Comparison of ENCODE assay signal across 1 cellular context in genomic region chr16:54286330-54287017, GRCh38.
TF ChIP-seq lines count a peak whose summit lies in the region.

Gene IRX3 (minus strand): TSS chr16:54286787. CDS start chr16:54286050, 737 bp downstream.

TF ChIP-seq in HepG2, 621 proteins besides CTCF, POLR2A, EP300 and RAD21 (continued from another document and continues in another):
- TF ChIP-seq ZNF292 (CRISPR knock-in tag; IDR thresholded peaks at IDR 0.05; ENCODE audit: borderline replicate concordance, low read depth): peak; percentile 53; the same call in 1 of the 2 replicates
- TF ChIP-seq, protein P1, sequence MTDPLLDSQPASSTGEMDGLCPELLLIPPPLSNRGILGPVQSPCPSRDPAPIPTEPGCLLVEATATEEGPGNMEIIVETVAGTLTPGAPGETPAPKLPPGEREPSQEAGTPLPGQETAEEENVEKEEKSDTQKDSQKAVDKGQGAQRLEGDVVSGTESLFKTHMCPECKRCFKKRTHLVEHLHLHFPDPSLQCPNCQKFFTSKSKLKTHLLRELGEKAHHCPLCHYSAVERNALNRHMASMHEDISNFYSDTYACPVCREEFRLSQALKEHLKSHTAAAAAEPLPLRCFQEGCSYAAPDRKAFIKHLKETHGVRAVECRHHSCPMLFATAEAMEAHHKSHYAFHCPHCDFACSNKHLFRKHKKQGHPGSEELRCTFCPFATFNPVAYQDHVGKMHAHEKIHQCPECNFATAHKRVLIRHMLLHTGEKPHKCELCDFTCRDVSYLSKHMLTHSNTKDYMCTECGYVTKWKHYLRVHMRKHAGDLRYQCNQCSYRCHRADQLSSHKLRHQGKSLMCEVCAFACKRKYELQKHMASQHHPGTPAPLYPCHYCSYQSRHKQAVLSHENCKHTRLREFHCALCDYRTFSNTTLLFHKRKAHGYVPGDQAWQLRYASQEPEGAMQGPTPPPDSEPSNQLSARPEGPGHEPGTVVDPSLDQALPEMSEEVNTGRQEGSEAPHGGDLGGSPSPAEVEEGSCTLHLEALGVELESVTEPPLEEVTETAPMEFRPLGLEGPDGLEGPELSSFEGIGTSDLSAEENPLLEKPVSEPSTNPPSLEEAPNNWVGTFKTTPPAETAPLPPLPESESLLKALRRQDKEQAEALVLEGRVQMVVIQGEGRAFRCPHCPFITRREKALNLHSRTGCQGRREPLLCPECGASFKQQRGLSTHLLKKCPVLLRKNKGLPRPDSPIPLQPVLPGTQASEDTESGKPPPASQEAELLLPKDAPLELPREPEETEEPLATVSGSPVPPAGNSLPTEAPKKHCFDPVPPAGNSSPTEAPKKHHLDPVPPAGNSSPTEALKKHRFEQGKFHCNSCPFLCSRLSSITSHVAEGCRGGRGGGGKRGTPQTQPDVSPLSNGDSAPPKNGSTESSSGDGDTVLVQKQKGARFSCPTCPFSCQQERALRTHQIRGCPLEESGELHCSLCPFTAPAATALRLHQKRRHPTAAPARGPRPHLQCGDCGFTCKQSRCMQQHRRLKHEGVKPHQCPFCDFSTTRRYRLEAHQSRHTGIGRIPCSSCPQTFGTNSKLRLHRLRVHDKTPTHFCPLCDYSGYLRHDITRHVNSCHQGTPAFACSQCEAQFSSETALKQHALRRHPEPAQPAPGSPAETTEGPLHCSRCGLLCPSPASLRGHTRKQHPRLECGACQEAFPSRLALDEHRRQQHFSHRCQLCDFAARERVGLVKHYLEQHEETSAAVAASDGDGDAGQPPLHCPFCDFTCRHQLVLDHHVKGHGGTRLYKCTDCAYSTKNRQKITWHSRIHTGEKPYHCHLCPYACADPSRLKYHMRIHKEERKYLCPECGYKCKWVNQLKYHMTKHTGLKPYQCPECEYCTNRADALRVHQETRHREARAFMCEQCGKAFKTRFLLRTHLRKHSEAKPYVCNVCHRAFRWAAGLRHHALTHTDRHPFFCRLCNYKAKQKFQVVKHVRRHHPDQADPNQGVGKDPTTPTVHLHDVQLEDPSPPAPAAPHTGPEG (CRISPR knock-in tag; IDR thresholded peaks at IDR 0.05): no peak
- TF ChIP-seq GABPA (IDR thresholded peaks at IDR 0.05; ENCODE audit: low read depth, low read length): no peak
- TF ChIP-seq GABPA (CRISPR knock-in tag; IDR thresholded peaks at IDR 0.05; ENCODE audit: low read depth): peak; percentile 42; the same call in 1 of the 2 replicates
- TF ChIP-seq FOXO4 (CRISPR knock-in tag; conservative IDR thresholded peaks at IDR 0.05): no peak
- TF ChIP-seq, protein P2, sequence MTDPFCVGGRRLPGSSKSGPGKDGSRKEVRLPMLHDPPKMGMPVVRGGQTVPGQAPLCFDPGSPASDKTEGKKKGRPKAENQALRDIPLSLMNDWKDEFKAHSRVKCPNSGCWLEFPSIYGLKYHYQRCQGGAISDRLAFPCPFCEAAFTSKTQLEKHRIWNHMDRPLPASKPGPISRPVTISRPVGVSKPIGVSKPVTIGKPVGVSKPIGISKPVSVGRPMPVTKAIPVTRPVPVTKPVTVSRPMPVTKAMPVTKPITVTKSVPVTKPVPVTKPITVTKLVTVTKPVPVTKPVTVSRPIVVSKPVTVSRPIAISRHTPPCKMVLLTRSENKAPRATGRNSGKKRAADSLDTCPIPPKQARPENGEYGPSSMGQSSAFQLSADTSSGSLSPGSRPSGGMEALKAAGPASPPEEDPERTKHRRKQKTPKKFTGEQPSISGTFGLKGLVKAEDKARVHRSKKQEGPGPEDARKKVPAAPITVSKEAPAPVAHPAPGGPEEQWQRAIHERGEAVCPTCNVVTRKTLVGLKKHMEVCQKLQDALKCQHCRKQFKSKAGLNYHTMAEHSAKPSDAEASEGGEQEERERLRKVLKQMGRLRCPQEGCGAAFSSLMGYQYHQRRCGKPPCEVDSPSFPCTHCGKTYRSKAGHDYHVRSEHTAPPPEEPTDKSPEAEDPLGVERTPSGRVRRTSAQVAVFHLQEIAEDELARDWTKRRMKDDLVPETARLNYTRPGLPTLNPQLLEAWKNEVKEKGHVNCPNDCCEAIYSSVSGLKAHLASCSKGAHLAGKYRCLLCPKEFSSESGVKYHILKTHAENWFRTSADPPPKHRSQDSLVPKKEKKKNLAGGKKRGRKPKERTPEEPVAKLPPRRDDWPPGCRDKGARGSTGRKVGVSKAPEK (CRISPR knock-in tag; IDR thresholded peaks at IDR 0.05; ENCODE audit: borderline replicate concordance): peak; percentile 81; the same call in 1 of the 2 replicates
- peak; percentile 60; the same call in 1 of the 2 replicates for TF ChIP-seq SALL1 (CRISPR knock-in tag; IDR thresholded peaks at IDR 0.05)
- TF ChIP-seq ELF3 (CRISPR knock-in tag; IDR thresholded peaks at IDR 0.05): 0 out of 2 replicates have a peak, but pooled peaks have one; percentile 18
- TF ChIP-seq PITX1 (CRISPR knock-in tag; IDR thresholded peaks at IDR 0.05): peak; percentile 31; the same call in 1 of the 2 replicates
- no peak for TF ChIP-seq AGO2 (optimal IDR thresholded peaks at IDR 0.05; ENCODE audit: low read depth, low read length)
- TF ChIP-seq KAT8 (CRISPR knock-in tag; IDR thresholded peaks at IDR 0.05): no peak
- TF ChIP-seq KDM2A (CRISPR knock-in tag; IDR thresholded peaks at IDR 0.05; ENCODE audit: borderline replicate concordance, low read depth): peak; percentile 59
- TF ChIP-seq HNRNPLL (IDR thresholded peaks at IDR 0.05; ENCODE audit: low read depth, low read length, poor library complexity, severe bottlenecking): no peak
- TF ChIP-seq ZNF720 (CRISPR knock-in tag; IDR thresholded peaks at IDR 0.05): no peak
- TF ChIP-seq, protein P3, sequence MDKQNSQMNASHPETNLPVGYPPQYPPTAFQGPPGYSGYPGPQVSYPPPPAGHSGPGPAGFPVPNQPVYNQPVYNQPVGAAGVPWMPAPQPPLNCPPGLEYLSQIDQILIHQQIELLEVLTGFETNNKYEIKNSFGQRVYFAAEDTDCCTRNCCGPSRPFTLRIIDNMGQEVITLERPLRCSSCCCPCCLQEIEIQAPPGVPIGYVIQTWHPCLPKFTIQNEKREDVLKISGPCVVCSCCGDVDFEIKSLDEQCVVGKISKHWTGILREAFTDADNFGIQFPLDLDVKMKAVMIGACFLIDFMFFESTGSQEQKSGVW (CRISPR knock-in tag; IDR thresholded peaks at IDR 0.05; ENCODE audit: borderline replicate concordance): no peak
- TF ChIP-seq IKZF1 (IDR thresholded peaks at IDR 0.05): no peak
- TF ChIP-seq XRCC5 (optimal IDR thresholded peaks at IDR 0.05; ENCODE audit: low read length): peak; percentile 54
- TF ChIP-seq ZNF550 (CRISPR knock-in tag; IDR thresholded peaks at IDR 0.05; ENCODE audit: borderline replicate concordance): no peak
- no peak for TF ChIP-seq ATF7 (IDR thresholded peaks at IDR 0.05)
- no peak for TF ChIP-seq ATF7 (CRISPR knock-in tag; IDR thresholded peaks at IDR 0.05)
- TF ChIP-seq KDM6A (CRISPR knock-in tag; IDR thresholded peaks at IDR 0.05; ENCODE audit: low read depth): no peak
- peak; percentile 36 for TF ChIP-seq ZEB1 (IDR thresholded peaks at IDR 0.05; ENCODE audit: insufficient replicate concordance, low read depth)
- TF ChIP-seq ZFP1 (CRISPR knock-in tag; IDR thresholded peaks at IDR 0.05): no peak
- peak; percentile 26; the same call in 1 of the 2 replicates for TF ChIP-seq CSRNP1 (CRISPR knock-in tag; IDR thresholded peaks at IDR 0.05)
- no peak for TF ChIP-seq HHEX (CRISPR knock-in tag; IDR thresholded peaks at IDR 0.05)
- TF ChIP-seq JDP2 (CRISPR knock-in tag; IDR thresholded peaks at IDR 0.05; ENCODE audit: borderline replicate concordance): no peak
- 0 out of 2 replicates have a peak, but pooled peaks have one; percentile 33 for TF ChIP-seq RARA (CRISPR knock-in tag; IDR thresholded peaks at IDR 0.05)
- TF ChIP-seq NFYC (CRISPR knock-in tag; IDR thresholded peaks at IDR 0.05): peak; percentile 80
- TF ChIP-seq SSRP1 (CRISPR knock-in tag; IDR thresholded peaks at IDR 0.05): no peak
- no peak for TF ChIP-seq HIVEP1 (CRISPR knock-in tag; IDR thresholded peaks at IDR 0.05)
- TF ChIP-seq FOXP4 (CRISPR knock-in tag; IDR thresholded peaks at IDR 0.05): 0 out of 2 replicates have a peak, but pooled peaks have one; percentile 19
- no peak for TF ChIP-seq HCFC1 (IDR thresholded peaks at IDR 0.05; ENCODE audit: low read depth, low read length)
- TF ChIP-seq REPIN1 (CRISPR knock-in tag; IDR thresholded peaks at IDR 0.05; ENCODE audit: borderline replicate concordance, low read depth): 0 out of 2 replicates have a peak, but pooled peaks have one; percentile 30
- TF ChIP-seq ERF (CRISPR knock-in tag; IDR thresholded peaks at IDR 0.05): peak; percentile 67; the same call in 1 of the 2 replicates
- peak; percentile 75; the same call in 1 of the 2 replicates for TF ChIP-seq ZC3H13 (CRISPR knock-in tag; IDR thresholded peaks at IDR 0.05)
- no peak for TF ChIP-seq GPN1 (CRISPR knock-in tag; IDR thresholded peaks at IDR 0.05; ENCODE audit: borderline replicate concordance)
- TF ChIP-seq POLR2G (IDR thresholded peaks at IDR 0.05; ENCODE audit: low read depth, low read length): peak; percentile 69
- TF ChIP-seq, protein P4, sequence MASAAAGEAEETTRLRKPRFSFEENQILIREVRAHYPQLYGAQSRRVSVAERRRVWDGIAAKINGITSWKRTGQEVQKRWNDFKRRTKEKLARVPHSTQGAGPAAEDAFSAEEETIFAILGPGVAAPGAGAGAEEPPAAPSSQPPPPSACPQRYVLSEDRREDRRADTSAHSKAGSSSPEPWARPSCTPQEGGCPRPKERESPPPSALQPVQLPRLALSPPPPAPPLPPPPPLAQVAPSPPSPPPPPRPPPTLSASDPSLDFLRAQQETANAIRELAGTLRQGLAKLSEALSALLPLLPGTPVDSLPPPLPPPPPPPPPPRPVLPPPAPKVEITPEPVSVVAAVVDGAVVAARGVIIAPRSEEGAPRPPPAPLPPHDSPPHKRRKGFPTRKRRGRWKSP (CRISPR knock-in tag; IDR thresholded peaks at IDR 0.05): peak; percentile 91
- TF ChIP-seq, protein P5, sequence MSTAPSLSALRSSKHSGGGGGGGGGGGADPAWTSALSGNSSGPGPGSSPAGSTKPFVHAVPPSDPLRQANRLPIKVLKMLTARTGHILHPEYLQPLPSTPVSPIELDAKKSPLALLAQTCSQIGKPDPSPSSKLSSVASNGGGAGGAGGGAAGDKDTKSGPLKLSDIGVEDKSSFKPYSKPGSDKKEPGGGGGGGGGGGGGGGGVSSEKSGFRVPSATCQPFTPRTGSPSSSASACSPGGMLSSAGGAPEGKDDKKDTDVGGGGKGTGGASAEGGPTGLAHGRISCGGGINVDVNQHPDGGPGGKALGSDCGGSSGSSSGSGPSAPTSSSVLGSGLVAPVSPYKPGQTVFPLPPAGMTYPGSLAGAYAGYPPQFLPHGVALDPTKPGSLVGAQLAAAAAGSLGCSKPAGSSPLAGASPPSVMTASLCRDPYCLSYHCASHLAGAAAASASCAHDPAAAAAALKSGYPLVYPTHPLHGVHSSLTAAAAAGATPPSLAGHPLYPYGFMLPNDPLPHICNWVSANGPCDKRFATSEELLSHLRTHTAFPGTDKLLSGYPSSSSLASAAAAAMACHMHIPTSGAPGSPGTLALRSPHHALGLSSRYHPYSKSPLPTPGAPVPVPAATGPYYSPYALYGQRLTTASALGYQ (CRISPR knock-in tag; IDR thresholded peaks at IDR 0.05): no peak
- TF ChIP-seq ZFP36L2 (CRISPR knock-in tag; IDR thresholded peaks at IDR 0.05): no peak
- TF ChIP-seq, protein P6, sequence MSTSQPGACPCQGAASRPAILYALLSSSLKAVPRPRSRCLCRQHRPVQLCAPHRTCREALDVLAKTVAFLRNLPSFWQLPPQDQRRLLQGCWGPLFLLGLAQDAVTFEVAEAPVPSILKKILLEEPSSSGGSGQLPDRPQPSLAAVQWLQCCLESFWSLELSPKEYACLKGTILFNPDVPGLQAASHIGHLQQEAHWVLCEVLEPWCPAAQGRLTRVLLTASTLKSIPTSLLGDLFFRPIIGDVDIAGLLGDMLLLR (CRISPR knock-in tag; IDR thresholded peaks at IDR 0.05): no peak
- peak; percentile 61; the same call in 1 of the 2 replicates for TF ChIP-seq NRL (CRISPR knock-in tag; IDR thresholded peaks at IDR 0.05; ENCODE audit: borderline replicate concordance)
- peak; percentile 62; the same call in 1 of the 2 replicates for TF ChIP-seq YEATS2 (CRISPR knock-in tag; IDR thresholded peaks at IDR 0.05; ENCODE audit: borderline replicate concordance)
- TF ChIP-seq GLI4 (CRISPR knock-in tag; IDR thresholded peaks at IDR 0.05; ENCODE audit: borderline replicate concordance): peak; percentile 68; the same call in 1 of the 2 replicates
- TF ChIP-seq SOX5 (CRISPR knock-in tag; IDR thresholded peaks at IDR 0.05; ENCODE audit: borderline replicate concordance): peak; percentile 41
